10 cellular contexts compared by ENCODE assay signal in genomic region chr11:45921561-45922424, GRCh38. TPM values are rescaled to one million over a fixed set of nuclear protein-coding genes. Genes with fewer than 3 reads are reported as not detected.
A peak's percentile ranks its signal among the peaks of the same experiment; 100 is the strongest.
DNase-seq lines count a peak whose midpoint lies in the region; ATAC-seq and TF ChIP-seq lines count a peak whose summit lies in the region.
"Had no signal": no experiment of that assay in that cellular context is flagged by ENCODE, and none has a peak within 500 bp of the region (broad histone marks: within the 10 kb centered on the region; RNA-seq: fewer than 3 reads in every experiment).

No MANE protein-coding gene starts in this region.

- H3K9ac ChIP-seq in rectal smooth muscle tissue (ENCODE audit: low read length) = no peak overlapping the region

- H3K27ac ChIP-seq in cardiac muscle cell = no peak overlapping the region
- H3K27ac ChIP-seq in rectal smooth muscle tissue (ENCODE audit: low read depth, low read length) = no peak overlapping the region

- TF ChIP-seq CTCF in cardiac muscle cell (IDR thresholded peaks at IDR 0.05; ENCODE audit: low read depth, low read length) = no peak

- H3K27me3 ChIP-seq in cardiac muscle cell (peaks cover 45% of the 10 kb centered on the region), rectal smooth muscle tissue (ENCODE audit: control insufficient read depth, insufficient read depth, low read length) (peaks cover 7% of the 10 kb centered on the region)

- H3K4me1 Mint-ChIP-seq in activated CD4-positive, alpha-beta T cell treated with anti-CD3 and anti-CD28 coated beads, Interleukin-2, amount 10 ng/mL, durations not matched to agents 24 days and 14 days = peaks cover 16% of the 10 kb centered on the region

- peak overlapping the region; percentile 44 for H3K4me3 Mint-ChIP-seq in activated CD4-positive, alpha-beta T cell treated with anti-CD3 and anti-CD28 coated beads, Interleukin-2, amount 10 ng/mL, durations not matched to agents 24 days and 14 days

- no peak for DNase-seq in activated CD4-positive, alpha-beta T cell treated with anti-CD3 and anti-CD28 coated beads, Interleukin-2, amount 10 ng/mL, durations not matched to agents 24 days and 14 days
- no peak for DNase-seq in activated CD4-positive, alpha-beta T cell treated with anti-CD3 and anti-CD28 coated beads for 4 hours
- DNase-seq in RPMI8226 (peak; percentile 83), cardiac muscle cell (ENCODE audit: low read depth in 1 of 2, low spot score in 1 of 2) (peak in 1 of 2 donors; percentile 55), LoVo (ENCODE audit: low spot score) (no peak), cerebellar nuclear complex (lab: John Stamatoyannopoulos, UW) (no peak)

- no peak for ATAC-seq in GM19351 (IDR thresholded peaks at IDR 0.05; ENCODE audit: unreplicated experiment)

- peaks cover 27% of the 10 kb centered on the region for H3K27me3 Mint-ChIP-seq in activated CD4-positive, alpha-beta T cell treated with anti-CD3 and anti-CD28 coated beads, Interleukin-2, amount 10 ng/mL, durations not matched to agents 24 days and 14 days

- no peak overlapping the region for H3K27ac Mint-ChIP-seq in activated CD4-positive, alpha-beta T cell treated with anti-CD3 and anti-CD28 coated beads, Interleukin-2, amount 10 ng/mL, durations not matched to agents 24 days and 14 days

- no peaks in the 10 kb centered on the region for H3K36me3 ChIP-seq in cardiac muscle cell
- no peaks in the 10 kb centered on the region for H3K36me3 ChIP-seq in rectal smooth muscle tissue (ENCODE audit: control insufficient read depth, insufficient read depth, low read length)

- H3K36me3 Mint-ChIP-seq in activated CD4-positive, alpha-beta T cell treated with anti-CD3 and anti-CD28 coated beads, Interleukin-2, amount 10 ng/mL, durations not matched to agents 24 days and 14 days (ENCODE audit: low read depth) = no peaks in the 10 kb centered on the region

- intact Hi-C loops in activated CD4-positive, alpha-beta T cell treated with anti-CD3 and anti-CD28 coated beads, Interleukin-2, amount 10 ng/mL, durations not matched to agents 24 days and 14 days (cut with micrococcal nuclease) = no loop called here

- peak overlapping the region; percentile 38 for H3K4me3 ChIP-seq in cardiac muscle cell
- H3K4me3 ChIP-seq in rectal smooth muscle tissue (ENCODE audit: low read length) = peak overlapping the region; percentile 35

- no peaks in the 10 kb centered on the region for H3K9me3 ChIP-seq in cardiac muscle cell (ENCODE audit: low read depth)

- H3K9me3 Mint-ChIP-seq in activated CD4-positive, alpha-beta T cell treated with anti-CD3 and anti-CD28 coated beads, Interleukin-2, amount 10 ng/mL, durations not matched to agents 24 days and 14 days = no peaks in the 10 kb centered on the region

- no peaks in the 10 kb centered on the region for H3K4me1 ChIP-seq in cardiac muscle cell (ENCODE audit: low read depth)
- H3K4me1 ChIP-seq in rectal smooth muscle tissue (ENCODE audit: control insufficient read depth, insufficient read depth, low read length) = no peaks in the 10 kb centered on the region

RNA-seq across cellular contexts. Expression of gene LARGE2, which starts 0.7 kb away (rescaled TPM):
- total RNA-seq in activated CD4-positive, alpha-beta T cell treated with anti-CD3 and anti-CD28 coated beads, Interleukin-2, amount 10 ng/mL, durations not matched to agents 24 days and 14 days = not detected in 2 replicates
- total RNA-seq in cardiac muscle cell = 4.9 and 5.8 TPM in 2 replicates
- polyA plus RNA-seq in cardiac muscle cell = 4.5 and 9.2 TPM in 2 replicates
- total RNA-seq: myocyte; T-helper 1 cell treated with Interleukin-12 subunit alpha and Interleukin-12 subunit beta and Interleukin-4 antibody, amounts not matched to agents 30 ng/mL and 1 ng/mL, for 36 hours had no signal

RNA-seq across cellular contexts. Expression of gene PEX16, which starts 4.1 kb away (rescaled TPM):
- total RNA-seq in activated CD4-positive, alpha-beta T cell treated with anti-CD3 and anti-CD28 coated beads, Interleukin-2, amount 10 ng/mL, durations not matched to agents 24 days and 14 days = 31.3 and 34.8 TPM in 2 replicates
- 39.9 and 43.0 TPM in 2 replicates for total RNA-seq in cardiac muscle cell
- 29.0 and 38.9 TPM in 2 replicates for polyA plus RNA-seq in cardiac muscle cell

RNA-seq across cellular contexts. Expression of gene FREY1, which starts 14.7 kb away (rescaled TPM):
- total RNA-seq in activated CD4-positive, alpha-beta T cell treated with anti-CD3 and anti-CD28 coated beads, Interleukin-2, amount 10 ng/mL, durations not matched to agents 24 days and 14 days = 1.8 and 2.0 TPM in 2 replicates
- 2.1 and 2.7 TPM in 2 replicates for total RNA-seq in cardiac muscle cell
- polyA plus RNA-seq in cardiac muscle cell = 0.42 TPM in 1 of 2 replicates, not detected in the other

RNA-seq across cellular contexts. Expression of gene MAPK8IP1, which starts 36.3 kb away (rescaled TPM):
- total RNA-seq in activated CD4-positive, alpha-beta T cell treated with anti-CD3 and anti-CD28 coated beads, Interleukin-2, amount 10 ng/mL, durations not matched to agents 24 days and 14 days = 0.49 and 0.83 TPM in 2 replicates
- 12.6 and 19.1 TPM in 2 replicates for total RNA-seq in cardiac muscle cell
- 3.9 and 7.4 TPM in 2 replicates for polyA plus RNA-seq in cardiac muscle cell
